In genomic region chr6:30130887-30131862, GRCh38 we compare ENCODE assay signal across 9 cellular contexts. TPM values are rescaled to one million over a fixed set of nuclear protein-coding genes. Genes with fewer than 3 reads are reported as not detected.
DNase-seq lines count a peak whose midpoint lies in the region; ATAC-seq and TF ChIP-seq lines count a peak whose summit lies in the region.
"Had no signal": no experiment of that assay in that cellular context is flagged by ENCODE, and none has a peak within 500 bp of the region (broad histone marks: within the 10 kb centered on the region; RNA-seq: fewer than 3 reads in every experiment).

No MANE protein-coding gene starts in this region.

- H3K36me3 ChIP-seq in NT2/D1 (ENCODE audit: insufficient read depth, insufficient read length, low read length) (no peaks in the 10 kb centered on the region), endodermal cell (ENCODE audit: control insufficient read depth, insufficient read depth, low read length) (no peaks in the 10 kb centered on the region)

- H3K9ac ChIP-seq in NT2/D1 (ENCODE audit: insufficient read length, low read depth) (no peak overlapping the region), endodermal cell (ENCODE audit: extremely low read depth, low read length, poor library complexity, severe bottlenecking) (no peak overlapping the region)

- H3K27me3 Mint-ChIP-seq in endodermal cell (ENCODE audit: insufficient read depth), result peaks cover 85% of the 10 kb centered on the region
- peaks cover 93% of the 10 kb centered on the region for H3K27me3 Mint-ChIP-seq in mesothelial cell of epicardium (ENCODE audit: low read depth)

- WGBS in endodermal cell (ENCODE audit: insufficient coverage in 1 of 2, insufficient read length in 1 of 2), 2 experiments, result 41 to 45% methylated on average over 15 to 16 of the region's 16 CpGs

- H3K9me3 ChIP-seq in NT2/D1 (ENCODE audit: insufficient read depth, low read length) (no peaks in the 10 kb centered on the region), endodermal cell (ENCODE audit: control insufficient read depth, low read length) (no peaks in the 10 kb centered on the region)

- H3K9me3 Mint-ChIP-seq in endodermal cell (no peaks in the 10 kb centered on the region), mesothelial cell of epicardium (no peaks in the 10 kb centered on the region)

- no peaks in the 10 kb centered on the region for H3K36me3 Mint-ChIP-seq in endodermal cell (ENCODE audit: low read depth)
- no peaks in the 10 kb centered on the region for H3K36me3 Mint-ChIP-seq in mesothelial cell of epicardium

- H3K4me3 ChIP-seq in HL-60 (replicated peaks; ENCODE audit: insufficient read depth, low read length), result no peak overlapping the region
- no peak overlapping the region for H3K4me3 ChIP-seq in NT2/D1 (ENCODE audit: insufficient read length, low read depth)
- H3K4me3 ChIP-seq in endodermal cell (ENCODE audit: low read length), result no peak overlapping the region

- no peaks in the 10 kb centered on the region for H3K4me1 ChIP-seq in NT2/D1 (ENCODE audit: insufficient read depth, insufficient read length)
- no peaks in the 10 kb centered on the region for H3K4me1 ChIP-seq in endodermal cell (ENCODE audit: control insufficient read depth, insufficient read depth, low read length)

- H3K27me3 ChIP-seq in HL-60 (ENCODE audit: insufficient read depth, poor library complexity, severe bottlenecking) (peaks cover 26% of the 10 kb centered on the region), NT2/D1 (ENCODE audit: insufficient read depth, insufficient read length) (peaks cover 46% of the 10 kb centered on the region), endodermal cell (ENCODE audit: control insufficient read depth, insufficient read depth, low read length, poor library complexity, severe bottlenecking) (peaks cover 81% of the 10 kb centered on the region)

- H3K27ac Mint-ChIP-seq in endodermal cell, result no peak overlapping the region
- no peak overlapping the region for H3K27ac Mint-ChIP-seq in mesothelial cell of epicardium

- H3K4me3 Mint-ChIP-seq in endodermal cell (no peak overlapping the region), mesothelial cell of epicardium (no peak overlapping the region)

- ATAC-seq in HG03039 (IDR thresholded peaks at IDR 0.05; ENCODE audit: unreplicated experiment), result no peak

- H3K4me1 Mint-ChIP-seq in endodermal cell (peaks cover 7% of the 10 kb centered on the region), mesothelial cell of epicardium (peaks cover 6% of the 10 kb centered on the region)

- DNase-seq in HL-60 (ENCODE audit: low read depth in 1 of 2, low spot score in 1 of 2), result peak; percentile 60 to 76
- peak; percentile 55 for DNase-seq in NT2/D1 (ENCODE audit: low read depth, low spot score)
- DNase-seq in activated CD8-positive, alpha-beta memory T cell treated with anti-CD3 and anti-CD28 coated beads for 4 hours (ENCODE audit: low read depth in 2 of 2), result peak; percentile 40 to 55
- peak; percentile 86 for DNase-seq in endodermal cell
- peak; percentile 37 to 53 for DNase-seq in mesothelial cell of epicardium (ENCODE audit: low spot score in 2 of 2, unreplicated experiment in 2 of 2)
- DNase-seq in stimulated activated CD8-positive, alpha-beta memory T cell treated with anti-CD3 and anti-CD28 coated beads, Interleukin-2, amount 100 ng/mL, for 1 hour (ENCODE audit: low read depth in 2 of 2), result peak; percentile 31 to 46

- TF ChIP-seq CTCF in GM12801 (IDR thresholded peaks at IDR 0.05; ENCODE audit: extremely low read depth, insufficient read length) (peak; percentile 98), HL-60 (IDR thresholded peaks at IDR 0.05; ENCODE audit: insufficient read depth, low read length) (peak; percentile 99), endodermal cell (conservative IDR thresholded peaks at IDR 0.05) (peak; percentile 99), mesothelial cell of epicardium (IDR thresholded peaks at IDR 0.05; ENCODE audit: unreplicated experiment) (peak; percentile 88)

- H3K27ac ChIP-seq in HL-60 (replicated peaks) (no peak overlapping the region), endodermal cell (ENCODE audit: low read depth, low read length) (no peak overlapping the region)

RNA-seq across cellular contexts. Expression of gene TRIM40, which starts 4.8 kb away (rescaled TPM):
- total RNA-seq in endodermal cell, result not detected
- not detected for polyA plus RNA-seq in endodermal cell (2013, experiment 1 of 2)
- not detected for polyA plus RNA-seq in endodermal cell (2013, experiment 2 of 2)
- total RNA-seq in mesothelial cell of epicardium, result not detected in 3 replicates
- total RNA-seq: temporal lobe had no signal

RNA-seq across cellular contexts. Expression of gene TRIM31, which starts 18.3 kb away (rescaled TPM):
- total RNA-seq in endodermal cell, result not detected
- not detected for polyA plus RNA-seq in endodermal cell (2013, experiment 1 of 2)
- not detected for polyA plus RNA-seq in endodermal cell (2013, experiment 2 of 2)
- 0.58 to 0.68 TPM in 2 of 3 replicates, not detected in the other for total RNA-seq in mesothelial cell of epicardium
- total RNA-seq: temporal lobe had no signal

RNA-seq across cellular contexts. Expression of gene TRIM10, which starts 29.8 kb away (rescaled TPM):
- total RNA-seq in endodermal cell (not detected), mesothelial cell of epicardium (not detected in 3 replicates)
- polyA plus RNA-seq in endodermal cell (2013, experiment 1 of 2), result not detected
- not detected for polyA plus RNA-seq in endodermal cell (2013, experiment 2 of 2)

RNA-seq across cellular contexts. Expression of gene TRIM15, which starts 32.2 kb away (rescaled TPM):
- total RNA-seq in endodermal cell (not detected), mesothelial cell of epicardium (not detected in 3 replicates)
- polyA plus RNA-seq in endodermal cell (2013, experiment 1 of 2), result not detected
- not detected for polyA plus RNA-seq in endodermal cell (2013, experiment 2 of 2)
- total RNA-seq: temporal lobe had no signal

RNA-seq across cellular contexts. Expression of gene RNF39, which starts 55.6 kb away (rescaled TPM):
- total RNA-seq in endodermal cell, result under 1 TPM in 1 of 2 donors, not detected in 1; 0.15 TPM
- polyA plus RNA-seq in endodermal cell (2013, experiment 1 of 2), result not detected
- polyA plus RNA-seq in endodermal cell (2013, experiment 2 of 2), result not detected
- not detected in 3 replicates for total RNA-seq in mesothelial cell of epicardium
- total RNA-seq: temporal lobe had no signal
